Comparison of ENCODE assay signal across 23 cellular contexts in the genomic region with DNA sequence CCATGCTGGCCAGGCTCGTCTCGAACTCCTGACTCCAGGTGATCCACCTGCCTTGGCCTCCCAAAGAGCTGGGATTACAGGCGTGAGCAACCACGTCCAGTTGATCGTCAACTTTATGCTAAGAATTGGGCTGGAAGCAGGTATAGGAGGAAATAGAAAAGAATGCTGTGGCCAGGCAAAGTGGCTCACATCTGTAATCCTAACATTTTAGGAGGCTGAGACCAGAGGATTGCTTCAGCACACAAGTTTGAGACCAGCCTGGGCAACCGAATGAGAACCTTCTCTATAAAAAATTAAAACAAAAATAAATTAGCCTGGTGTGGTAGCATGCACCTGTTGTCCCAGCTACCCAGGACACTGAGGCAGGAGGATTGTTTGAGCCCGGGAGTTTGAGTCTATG. TPM values are rescaled to one million over a fixed set of nuclear protein-coding genes. Genes with fewer than 3 reads are reported as not detected.
DNase-seq lines count a peak whose midpoint lies in the region; ATAC-seq, FAIRE-seq and TF ChIP-seq lines count a peak whose summit lies in the region.
"Had no signal": no experiment of that assay in that cellular context is flagged by ENCODE, and none has a peak within 500 bp of the region (broad histone marks: within the 10 kb centered on the region; RNA-seq: fewer than 3 reads in every experiment).

No MANE protein-coding gene starts in this region.

- intact Hi-C loops in GM12878 (cut with micrococcal nuclease; ENCODE audit: unreplicated experiment), result no loop called here
- intact Hi-C loops in sigmoid colon (cut with DNase I), result no loop called here
- intact Hi-C loops in heart left ventricle (cut with DNase I), result no loop called here

- H3K4me3 ChIP-seq in GM23338 (no peak overlapping the region), RWPE2 (ENCODE audit: severe bottlenecking) (no peak overlapping the region), GM12878 (no peak overlapping the region), sigmoid colon (no peak overlapping the region), heart left ventricle (no peak overlapping the region)
- H3K4me3 ChIP-seq: PC-9 had no signal

- no peaks in the 10 kb centered on the region for H3K36me3 Mint-ChIP-seq in GM23338 (ENCODE audit: low read depth)

- no peaks in the 10 kb centered on the region for H3K4me1 ChIP-seq in GM23338 (ENCODE audit: insufficient read depth)
- peaks cover 14% of the 10 kb centered on the region for H3K4me1 ChIP-seq in RWPE2 (ENCODE audit: insufficient read depth, poor library complexity, severe bottlenecking)
- H3K4me1 ChIP-seq in GM12878 (ENCODE audit: control insufficient read depth, insufficient read depth, low read length), result no peaks in the 10 kb centered on the region
- no peaks in the 10 kb centered on the region for H3K4me1 ChIP-seq in sigmoid colon
- H3K4me1 ChIP-seq in heart left ventricle, result peaks cover 0 to 27% (median 0%) of the 10 kb centered on the region in 12 donors

- in situ Hi-C loops in GM12878 (cut with MboI), result no loop called here

- no peak for TF ChIP-seq EP300 in GM12878 (IDR thresholded peaks at IDR 0.05; ENCODE audit: borderline replicate concordance in 1 of 2, control insufficient read depth in 1 of 2, low read depth in 2 of 2, low read length in 2 of 2)
- TF ChIP-seq EP300 in sigmoid colon (IDR thresholded peaks at IDR 0.05), result no peak

- no peaks in the 10 kb centered on the region for H3K36me3 ChIP-seq in GM23338 (ENCODE audit: insufficient read depth)
- no peaks in the 10 kb centered on the region for H3K36me3 ChIP-seq in RWPE2 (ENCODE audit: low read depth)
- H3K36me3 ChIP-seq in GM12878 (ENCODE audit: control insufficient read depth in 2 of 2, insufficient read depth in 2 of 2, low read length in 1 of 2), result no peaks in the 10 kb centered on the region
- no peaks in the 10 kb centered on the region for H3K36me3 ChIP-seq in sigmoid colon
- H3K36me3 ChIP-seq in heart left ventricle, result no peaks in the 10 kb centered on the region

- H3K27me3 ChIP-seq in GM23338 (ENCODE audit: insufficient read depth) (no peaks in the 10 kb centered on the region), RWPE2 (ENCODE audit: insufficient read depth, poor library complexity, severe bottlenecking) (no peaks in the 10 kb centered on the region), GM12878 (replicated peaks in 1 of 2; ENCODE audit: control insufficient read depth in 2 of 2, insufficient read depth in 2 of 2, low read length in 1 of 2) (no peaks in the 10 kb centered on the region), sigmoid colon (no peaks in the 10 kb centered on the region), heart left ventricle (no peaks in the 10 kb centered on the region)

- H3K4me1 Mint-ChIP-seq in GM23338, result no peaks in the 10 kb centered on the region
- H3K4me1 Mint-ChIP-seq: H9 had no signal

- no peaks in the 10 kb centered on the region for H3F3A ChIP-seq in GM23338 (replicated peaks; ENCODE audit: low read depth)

- FAIRE-seq in GM12878 (lab: Jason Lieb, UNC), result no peak
- FAIRE-seq: HTR-8/SVneo had no signal

- CTCF ChIA-PET in GM12878 (lab: Yijun Ruan, JAX), result interaction anchor here (0.6 to 1.4 kb wide), 2 partner anchors 56 to 292 kb away, joined by 3 to 5 read pairs; no protein-coding TSS in a partner anchor

- no peak overlapping the region for H3K9ac ChIP-seq in GM12878 (ENCODE audit: control insufficient read depth, insufficient read depth, low read length)
- H3K9ac ChIP-seq: GM23248 had no signal

- WGBS in GM12878 (ENCODE audit: insufficient coverage, insufficient replicate concordance, low lambda C conversion rate, missing lambda C conversion rate), result 52% methylated on average over 7 of the region's 7 CpGs
- WGBS in sigmoid colon, 2 donors, result 92 to 93% methylated on average over 7 of the region's 7 CpGs
- WGBS in heart left ventricle, 4 donors, result 94 to 96% (median 95%) methylated on average over 7 of the region's 7 CpGs

- peaks cover 2% of the 10 kb centered on the region for H3K27me3 Mint-ChIP-seq in GM23338 (ENCODE audit: insufficient read depth, low read depth, poor library complexity)

- TF ChIP-seq POLR2A in GM12878 (IDR thresholded peaks at IDR 0.05; ENCODE audit: low read depth, low read length) (no peak), sigmoid colon (IDR thresholded peaks at IDR 0.05) (no peak), heart left ventricle (IDR thresholded peaks at IDR 0.05) (no peak)

- TF ChIP-seq RAD21 in GM12878 (IDR thresholded peaks at IDR 0.05; ENCODE audit: insufficient read depth, low read depth, low read length), result no peak

- DNase-seq in GM23338 (ENCODE audit: low spot score) (no peak), RWPE2 (ENCODE audit: low spot score) (no peak), GM12878 (ENCODE audit: low read depth, low spot score) (no peak), sigmoid colon (no peak), heart left ventricle (no peak), ecto neural progenitor cell (ENCODE audit: low spot score) (no peak)
- no peak for DNase-seq in activated CD8-positive, alpha-beta memory T cell treated with anti-CD3 and anti-CD28 coated beads, Interleukin-2, amount 50 U/mL, for 4 hours
- DNase-seq: C1 segment of cervical spinal cord; CD8-positive, alpha-beta T cell; DND-41; GM23248; H9; HFFc6; NCI-H1048; NCI-H1417; NCI-H1694; NCI-H2029 treated with DMSO at 0.1 percent for 48 hours; NCI-H446 treated with DMSO at 0.1 percent for 48 hours; NCI-H526; NCI-H82; PC-9; SHP77 had no signal

- BruUV-seq in GM12878 (replicated peaks; lab: Mats Ljungman, UMichigan), result no TSS peak

- H4K20me1 ChIP-seq in GM23338 (replicated peaks; ENCODE audit: insufficient read depth), result no peaks in the 10 kb centered on the region
- H4K20me1 ChIP-seq in GM12878 (ENCODE audit: control insufficient read depth, insufficient read depth), result no peaks in the 10 kb centered on the region

- H3K4me3 Mint-ChIP-seq in GM23338, result no peak overlapping the region
- H3K4me3 Mint-ChIP-seq: CD8-positive, alpha-beta T cell; H9 had no signal

- no peak for TF ChIP-seq CTCF in GM23338 (conservative IDR thresholded peaks at IDR 0.05; ENCODE audit: low read depth in 2 of 2)
- no peak for TF ChIP-seq CTCF in RWPE2 (IDR thresholded peaks at IDR 0.05; ENCODE audit: poor library complexity, severe bottlenecking)
- no peak for TF ChIP-seq CTCF in GM12878 (IDR thresholded peaks at IDR 0.05 in 2 of 3, conservative IDR thresholded peaks at IDR 0.05 in 1 of 3; ENCODE audit: control insufficient read depth in 2 of 3, extremely low read depth in 1 of 3, insufficient read depth in 1 of 3, low read depth in 3 of 3, low read length in 3 of 3)
- no peak for TF ChIP-seq CTCF in sigmoid colon (IDR thresholded peaks at IDR 0.05)
- no peak for TF ChIP-seq CTCF in heart left ventricle (IDR thresholded peaks at IDR 0.05)

- H3K9me3 Mint-ChIP-seq in GM23338, result no peaks in the 10 kb centered on the region
- H3K9me3 Mint-ChIP-seq: CD8-positive, alpha-beta T cell; H9; HFFc6 had no signal

- H3K79me2 ChIP-seq in GM23338 (replicated peaks; ENCODE audit: insufficient read depth), result no peaks in the 10 kb centered on the region
- H3K79me2 ChIP-seq in GM12878 (ENCODE audit: control insufficient read depth, insufficient read depth, low read length), result no peaks in the 10 kb centered on the region

- H3K9me2 ChIP-seq in GM23338 (ENCODE audit: insufficient read depth), result no peaks in the 10 kb centered on the region

- POLR2A ChIA-PET in GM12878 (lab: Charles Lee), result no interaction called here

- H2AFZ ChIP-seq in GM23338, result peak overlapping the region; percentile 66; the same call in 1 of the 2 replicates
- H2AFZ ChIP-seq in GM12878 (ENCODE audit: control insufficient read depth, low read depth, low read length), result no peak overlapping the region
- H2AFZ ChIP-seq: PC-9 had no signal

- RAD21 ChIA-PET in GM12878 (lab: Charles Lee; ENCODE audit: unreplicated experiment), result no interaction called here

- no peak overlapping the region for H3K4me2 ChIP-seq in GM23338
- H3K4me2 ChIP-seq in GM12878 (ENCODE audit: control insufficient read depth, insufficient read depth), result no peak overlapping the region
- H3K4me2 ChIP-seq: PC-9 had no signal

- ATAC-seq in GM23338 (no peak), RWPE2 (ENCODE audit: low read depth) (no peak), GM12878 (no peak), heart left ventricle (no peak)
- ATAC-seq: CD8-positive, alpha-beta T cell had no signal

- H3K27ac Mint-ChIP-seq in GM23338, result no peak overlapping the region
- H3K27ac Mint-ChIP-seq: CD8-positive, alpha-beta T cell; H9 had no signal

- SMC1A ChIA-PET in GM12878 (lab: Charles Lee; ENCODE audit: uncharacterized antibody, unreplicated experiment), result interaction anchor here (1.4 kb wide), 1 partner anchor 56 kb away, joined by 3 read pairs; no protein-coding TSS in a partner anchor

- no peaks in the 10 kb centered on the region for H3K9me3 ChIP-seq in RWPE2 (ENCODE audit: severe bottlenecking)
- H3K9me3 ChIP-seq in GM12878 (replicated peaks; ENCODE audit: control insufficient read depth, insufficient read depth, low read length), result no peaks in the 10 kb centered on the region
- no peaks in the 10 kb centered on the region for H3K9me3 ChIP-seq in sigmoid colon
- peaks cover 0 to 14% (median 0%) of the 10 kb centered on the region in 12 donors for H3K9me3 ChIP-seq in heart left ventricle

- H3K27ac ChIP-seq in GM23338 (ENCODE audit: low read depth), result no peak overlapping the region
- peak overlapping the region; percentile 86 for H3K27ac ChIP-seq in RWPE2 (ENCODE audit: poor library complexity, severe bottlenecking)
- no peak overlapping the region for H3K27ac ChIP-seq in GM12878 (ENCODE audit: control insufficient read depth, insufficient read depth)
- H3K27ac ChIP-seq in sigmoid colon, result peak overlapping the region in 3 of 4 donors; percentile 4 to 28 (median 12)
- H3K27ac ChIP-seq in heart left ventricle, result peak overlapping the region in 3 of 12 donors; percentile 13 to 93 (median 50)
- H3K27ac ChIP-seq: PC-9 had no signal

RNA-seq across cellular contexts. Expression of gene SNX6, which starts 37.1 kb away (rescaled TPM):
- 110 and 116 TPM in 2 replicates for total RNA-seq in GM23338 (2014; rRNA removed; shearing (Covaris generic))
- polyA plus RNA-seq in GM23338 (2016; fragmentation: Nextera tagmentation; extraction: Ambion mirVana) (128 and 157 TPM in 2 replicates), GM12878 (2011; rRNA removed) (65.6 and 107 TPM in 2 replicates), GM12878 (2014; fragmentation: Illumina TruSeq; extraction: Trizol) (81.3 and 91.6 TPM in 2 replicates), GM12878 (2014; fragmentation: Nextera tagmentation; extraction: Ambion mirVana) (100 to 1,000 TPM in 1 of 2 experiments, 10 to 100 TPM in 1; 85.1 to 107 TPM), GM12878 (2014; rRNA removed) (34.4 and 34.8 TPM in 2 replicates), GM12878 (2016; fragmentation: Nextera tagmentation; extraction: Ambion mirVana) (10 to 100 TPM; 77.9 to 79.5 TPM), sigmoid colon (100 to 1,000 TPM in 1 of 3 donors, 10 to 100 TPM in 2; 69.4 to 105 (median 72.7) TPM), heart left ventricle (10 to 100 TPM; 13.4 to 84.1 TPM)
- 96.8 and 106 TPM in 2 replicates for total RNA-seq in GM12878 (2013; cell fraction: nucleolus; rRNA removed)
- total RNA-seq in GM12878 (2014; rRNA removed) (36.0 and 43.7 TPM in 2 replicates), GM12878 (2014; rRNA removed; fragmentation: Illumina TruSeq; extraction: Trizol) (58.1 and 61.6 TPM in 2 replicates), GM12878 (2021) (43.0 and 45.9 TPM in 2 replicates), sigmoid colon (100 to 1,000 TPM in 2 of 4 donors, 10 to 100 TPM in 2; 79.0 to 136 (median 108) TPM), heart left ventricle (100 to 1,000 TPM in 1 of 9 donors, 10 to 100 TPM in 8; 52.4 to 103 (median 64.3) TPM)
- 24.3 TPM for polyA plus RNA-seq in GM12878 (2011; ENCODE audit: low read depth)
- polyA plus RNA-seq in GM12878 (2011; cell fraction: cytosol; rRNA removed), result 19.3 and 59.4 TPM in 2 replicates
- 21.8 and 22.3 TPM in 2 replicates for polyA plus RNA-seq in GM12878 (2011; cell fraction: nucleus; rRNA removed)
- 35.5 and 42.6 TPM in 2 replicates for polyA plus RNA-seq in GM12878 (2012)
- polyA minus RNA-seq in GM12878 (2011; rRNA and poly(A)+ RNA removed), result 24.7 and 32.4 TPM in 2 replicates
- 7.8 and 14.5 TPM in 2 replicates for polyA minus RNA-seq in GM12878 (2011; cell fraction: cytosol; rRNA and poly(A)+ RNA removed)
- 8.3 and 14.5 TPM in 2 replicates for polyA minus RNA-seq in GM12878 (2011; cell fraction: nucleus; rRNA and poly(A)+ RNA removed)

RNA-seq across cellular contexts. Expression of gene CFL2, which starts 47.4 kb away (rescaled TPM):
- total RNA-seq in GM23338 (2014; rRNA removed; shearing (Covaris generic)), result 14.8 and 17.2 TPM in 2 replicates
- polyA plus RNA-seq in GM23338 (2016; fragmentation: Nextera tagmentation; extraction: Ambion mirVana) (8.2 and 10.9 TPM in 2 replicates), GM12878 (2011; rRNA removed) (8.9 and 15.0 TPM in 2 replicates), GM12878 (2014; fragmentation: Illumina TruSeq; extraction: Trizol) (13.2 and 13.6 TPM in 2 replicates), GM12878 (2014; fragmentation: Nextera tagmentation; extraction: Ambion mirVana) (1 to 10 TPM; 6.8 to 7.6 TPM), GM12878 (2014; rRNA removed) (8.0 and 10.2 TPM in 2 replicates), GM12878 (2016; fragmentation: Nextera tagmentation; extraction: Ambion mirVana) (10 to 100 TPM; 12.3 to 13.4 TPM), sigmoid colon (10 to 100 TPM in 2 of 3 donors, 1 to 10 TPM in 1; 6.0 to 28.2 (median 15.2) TPM), heart left ventricle (100 to 1,000 TPM; 381 to 556 TPM)
- 23.0 and 26.3 TPM in 2 replicates for total RNA-seq in GM12878 (2013; cell fraction: nucleolus; rRNA removed)
- total RNA-seq in GM12878 (2014; rRNA removed) (4.7 and 5.6 TPM in 2 replicates), GM12878 (2014; rRNA removed; fragmentation: Illumina TruSeq; extraction: Trizol) (5.1 and 5.3 TPM in 2 replicates), GM12878 (2021) (8.1 and 10.4 TPM in 2 replicates), sigmoid colon (100 to 1,000 TPM; 251 to 380 (median 284) TPM), heart left ventricle (1,000 to 10,000 TPM in 2 of 9 donors, 100 to 1,000 TPM in 7; 381 to 1,097 (median 604) TPM)
- polyA plus RNA-seq in GM12878 (2011; ENCODE audit: low read depth), result 3.0 TPM
- polyA plus RNA-seq in GM12878 (2011; cell fraction: cytosol; rRNA removed), result 2.3 and 3.5 TPM in 2 replicates
- polyA plus RNA-seq in GM12878 (2011; cell fraction: nucleus; rRNA removed), result 9.5 and 9.9 TPM in 2 replicates
- 6.4 and 9.4 TPM in 2 replicates for polyA plus RNA-seq in GM12878 (2012)
- polyA minus RNA-seq in GM12878 (2011; rRNA and poly(A)+ RNA removed), result 10.9 and 14.3 TPM in 2 replicates
- 3.1 and 3.6 TPM in 2 replicates for polyA minus RNA-seq in GM12878 (2011; cell fraction: cytosol; rRNA and poly(A)+ RNA removed)
- 6.5 and 7.5 TPM in 2 replicates for polyA minus RNA-seq in GM12878 (2011; cell fraction: nucleus; rRNA and poly(A)+ RNA removed)

Comparison
In these comparisons a context has a peak if more than half of its experiments do, and no peak if none do; other contexts are left out.
1. H3K27ac ChIP-seq: peak in RWPE2 (single experiment) and sigmoid colon (3 of 4); none in GM23338 (single experiment) and GM12878 (single experiment).
2. RNA of gene CFL2, which starts 47.4 kb away (total RNA-seq): 381 to 1,097 TPM in heart left ventricle and 251 to 380 TPM in sigmoid colon; 14.8 to 17.2 TPM in GM23338 and 4.7 to 26.3 TPM in GM12878; every median in the first group is over 4 times any median in the second.